In genomic region chr19:45139286-45140143, GRCh38 we compare ENCODE assay signal across 2 cellular contexts.
TF ChIP-seq lines count a peak whose summit lies in the region.

No MANE protein-coding gene starts in this region.

TF ChIP-seq in GM12891, 5 proteins besides CTCF, POLR2A, EP300 and RAD21:
- no peak for TF ChIP-seq TAF1 (IDR thresholded peaks at IDR 0.05; ENCODE audit: low read depth, low read length)
- no peak for TF ChIP-seq POLR2AphosphoS5 (IDR thresholded peaks at IDR 0.05; ENCODE audit: low read depth, low read length)
- no peak for TF ChIP-seq SPI1 (IDR thresholded peaks at IDR 0.05; ENCODE audit: low read depth, low read length)
- TF ChIP-seq POU2F2 (IDR thresholded peaks at IDR 0.05; ENCODE audit: low read depth, low read length) = no peak
- TF ChIP-seq PAX5 (IDR thresholded peaks at IDR 0.05; ENCODE audit: insufficient read depth, low read length, severe bottlenecking) = no peak

TF ChIP-seq in WTC11, 78 proteins besides CTCF, POLR2A, EP300 and RAD21:
- TF ChIP-seq IRF1 (CRISPR knock-in tag; IDR thresholded peaks at IDR 0.05) (no peak), ZNF317 (CRISPR knock-in tag; IDR thresholded peaks at IDR 0.05; ENCODE audit: borderline replicate concordance, low read depth) (no peak), ETV6 (CRISPR knock-in tag; IDR thresholded peaks at IDR 0.05) (no peak), ZNF671 (CRISPR knock-in tag; IDR thresholded peaks at IDR 0.05) (no peak), CBFB (CRISPR knock-in tag; IDR thresholded peaks at IDR 0.05; ENCODE audit: low read depth) (no peak), EMX1 (CRISPR knock-in tag; IDR thresholded peaks at IDR 0.05) (no peak), TEAD1 (CRISPR knock-in tag; IDR thresholded peaks at IDR 0.05) (no peak)
